Comparison of ENCODE assay signal across 23 cellular contexts in genomic region chr14:68446243-68447040, GRCh38.
"Had no signal": no experiment of that assay in that cellular context is flagged by ENCODE, and none has a peak within 500 bp of the region (broad histone marks: within the 10 kb centered on the region; RNA-seq: fewer than 3 reads in every experiment).

No MANE protein-coding gene starts in this region.

- H3K27me3 ChIP-seq: body of pancreas, foreskin keratinocyte, left lung, neutrophil, pancreas, upper lobe of left lung had no signal

- H3K4me3 ChIP-seq: body of pancreas, left lung, lung, pancreas, psoas muscle, upper lobe of left lung had no signal

- H3K36me3 ChIP-seq: left lung, neutrophil, pancreas, upper lobe of left lung had no signal

- H3K4me1 ChIP-seq: foreskin keratinocyte had no signal

- H3K9me3 ChIP-seq: body of pancreas, left lung, neutrophil, pancreas, psoas muscle, upper lobe of left lung had no signal

- FAIRE-seq: small intestine, TTC549 had no signal

- H3K27ac ChIP-seq: foreskin keratinocyte, neutrophil, psoas muscle, upper lobe of left lung had no signal

- DNase-seq: activated gamma-delta T cell treated with Interleukin-2 at 50 U/mL for 16 hours; activated T-cell treated with anti-CD3 and anti-CD28 coated beads, Interleukin-2, amount 50 U/mL, for 1 hour; anterior cingulate cortex; body of pancreas; central memory CD4-positive, alpha-beta T cell; dermis blood vessel endothelial cell; effector CD8-positive, alpha-beta T cell; kidney glomerular epithelial cell; left lung; pancreas; psoas muscle; right cardiac atrium; small intestine; stimulated activated CD4-positive, alpha-beta T cell treated with anti-CD3 and anti-CD28 coated beads, Interleukin-2, amount 100 ng/mL, for 24 hours; stimulated activated naive CD8-positive, alpha-beta T cell treated with anti-CD3 and anti-CD28 coated beads, Interleukin-15, amount 100 ng/mL, for 72 hours; T-helper 2 cell had no signal

- ATAC-seq: body of pancreas; foreskin keratinocyte; left lung; natural killer cell treated with Interleukin-12 subunit alpha and Interleukin-12 subunit beta and Interleukin-15 and Interleukin-18, amount 100 ng/mL, for 72 hours; pancreas; psoas muscle; right cardiac atrium; stimulated activated effector memory CD8-positive, alpha-beta T cell treated with anti-CD3 and anti-CD28 coated beads, Interleukin-12 subunit alpha, Interleukin-12 subunit beta, amount 100 ng/mL, for 72 hours; stimulated activated naive CD8-positive, alpha-beta T cell treated with anti-CD3 and anti-CD28 coated beads, Interleukin-15, amount 100 ng/mL, for 72 hours had no signal
